17 cellular contexts compared by ENCODE assay signal in genomic region chr3:177722386-177722785, GRCh38.
DNase-seq lines count a peak whose midpoint lies in the region; ATAC-seq and TF ChIP-seq lines count a peak whose summit lies in the region.
"Had no signal": no experiment of that assay in that cellular context is flagged by ENCODE, and none has a peak within 500 bp of the region (broad histone marks: within the 10 kb centered on the region; RNA-seq: fewer than 3 reads in every experiment).

No MANE protein-coding gene starts in this region.

- no peak overlapping the region for H4K5ac ChIP-seq in IMR-90 (ENCODE audit: low read depth, low read length)

- TF ChIP-seq POLR2A in IMR-90 (IDR thresholded peaks at IDR 0.05; ENCODE audit: low read depth, low read length): no peak
- TF ChIP-seq POLR2A in vagina (IDR thresholded peaks at IDR 0.05): no peak

- no peak overlapping the region for H3K4ac ChIP-seq in IMR-90 (ENCODE audit: low read depth, low read length)

- H3K56ac ChIP-seq in IMR-90 (ENCODE audit: extremely low read depth, insufficient read depth, low read length): no peak overlapping the region

- no peak overlapping the region for H4K91ac ChIP-seq in IMR-90 (ENCODE audit: insufficient read depth, low read depth, low read length)

- no peaks in the 10 kb centered on the region for H3K27me3 ChIP-seq in BLaER1
- no peaks in the 10 kb centered on the region for H3K27me3 ChIP-seq in IMR-90 (ENCODE audit: control insufficient read depth, insufficient read depth, low read length)
- no peaks in the 10 kb centered on the region for H3K27me3 ChIP-seq in parathyroid adenoma (ENCODE audit: control insufficient read depth, insufficient read depth, low read length)
- no peaks in the 10 kb centered on the region for H3K27me3 ChIP-seq in vagina

- H2AK9ac ChIP-seq in IMR-90 (replicated peaks; ENCODE audit: low read depth, low read length, poor library complexity): no peak overlapping the region

- no CpG with 5 or more reads among the region's 2 CpGs for whole genome bisulfite sequencing in IMR-90 (ENCODE audit: extremely low coverage in 2 of 2, insufficient read length in 1 of 2), 2 experiments

- TF ChIP-seq CTCF in IMR-90 (conservative IDR thresholded peaks at IDR 0.05; ENCODE audit: low read depth, low read length) (no peak), glutamatergic neuron (IDR thresholded peaks at IDR 0.05; ENCODE audit: partially characterized antibody, unreplicated experiment) (no peak), parathyroid adenoma (IDR thresholded peaks at IDR 0.05) (no peak), vagina (IDR thresholded peaks at IDR 0.05) (no peak)

- H3K18ac ChIP-seq in IMR-90 (ENCODE audit: low read depth, low read length): peak overlapping the region; percentile 31; the same call in 1 of the 2 replicates

- H4K8ac ChIP-seq in IMR-90 (ENCODE audit: low read depth in 2 of 2, low read length in 2 of 2): no peak overlapping the region

- peaks cover 4% of the 10 kb centered on the region for H3K79me2 ChIP-seq in parathyroid adenoma

- no TSS peak for BruUV-seq in IMR-90 (replicated peaks; lab: Mats Ljungman, UMichigan)

- dilution Hi-C loops in IMR-90 (cut with HindIII; ENCODE audit: low sequenced_read_pairs, unreplicated experiment): no loop called here

- intact Hi-C loops in IMR-90 (cut with micrococcal nuclease): no loop called here
- intact Hi-C loops in vagina (cut with DNase I): loop anchor here (10.0 kb wide), 1 partner anchor 258 kb away; no protein-coding TSS in a partner anchor

- H3K27ac Mint-ChIP-seq in glutamatergic neuron (ENCODE audit: unreplicated experiment): no peak overlapping the region
- H3K27ac Mint-ChIP-seq: B cell; CD8-positive, alpha-beta T cell had no signal

- no peak for TF ChIP-seq RAD21 in IMR-90 (IDR thresholded peaks at IDR 0.05; ENCODE audit: low read length)

- ATAC-seq in IMR-90 (ENCODE audit: low read depth) (no peak), HG02840 (IDR thresholded peaks at IDR 0.05; ENCODE audit: low FRiP score, unreplicated experiment) (no peak), GM21526 (IDR thresholded peaks at IDR 0.05; ENCODE audit: low FRiP score, unreplicated experiment) (no peak), GM18861 (IDR thresholded peaks at IDR 0.05; ENCODE audit: unreplicated experiment) (no peak)
- ATAC-seq: CD8-positive, alpha-beta T cell; K562 had no signal

- CTCF ChIA-PET in IMR-90 (lab: Yijun Ruan, JAX): interaction anchor here (0.6 kb wide), 1 partner anchor 410 kb away, joined by 3 read pairs; no protein-coding TSS in a partner anchor

- no peaks in the 10 kb centered on the region for H3K79me1 ChIP-seq in IMR-90 (ENCODE audit: low read depth in 1 of 2, low read length in 2 of 2)

- H3K36me3 Mint-ChIP-seq in glutamatergic neuron (ENCODE audit: unreplicated experiment): peaks cover 4% of the 10 kb centered on the region
- H3K36me3 Mint-ChIP-seq: CD8-positive, alpha-beta T cell had no signal

- peak overlapping the region; percentile 81 for H3K27ac ChIP-seq in BLaER1
- H3K27ac ChIP-seq in IMR-90 (ENCODE audit: insufficient read depth, low read length): no peak overlapping the region
- peak overlapping the region; percentile 84 for H3K27ac ChIP-seq in parathyroid adenoma
- no peak overlapping the region for H3K27ac ChIP-seq in vagina

- no peak overlapping the region for H3K14ac ChIP-seq in IMR-90 (replicated peaks; ENCODE audit: low read depth, low read length)

- peaks cover 5% of the 10 kb centered on the region for H3K9me3 Mint-ChIP-seq in glutamatergic neuron (ENCODE audit: unreplicated experiment)

- H2BK5ac ChIP-seq in IMR-90 (ENCODE audit: low read depth, low read length, poor library complexity, severe bottlenecking): no peak overlapping the region

- POLR2A ChIA-PET in IMR-90 (lab: Charles Lee; ENCODE audit: unreplicated experiment): no interaction called here

- peaks cover 20% of the 10 kb centered on the region for H3K4me1 Mint-ChIP-seq in glutamatergic neuron (ENCODE audit: low read depth, unreplicated experiment)

- H3K27me3 Mint-ChIP-seq in glutamatergic neuron (ENCODE audit: unreplicated experiment): peaks cover 3% of the 10 kb centered on the region

- H4K20me1 ChIP-seq in BLaER1 (no peaks in the 10 kb centered on the region), IMR-90 (ENCODE audit: insufficient read depth, low read length) (no peaks in the 10 kb centered on the region)

- no peak for DNase-seq in IMR-90
- peak; percentile 26 for DNase-seq in glutamatergic neuron
- DNase-seq in vagina (ENCODE audit: extremely low spot score in 2 of 2): no peak
- DNase-seq: CD8-positive, alpha-beta T cell; GF-D8; GOT3; NCI-H1092; NCI-H1694; NCI-H2107; RPMI8226 had no signal

- in situ Hi-C loops in IMR-90 (cut with MboI; ENCODE audit: low sequenced_read_pairs): no loop called here

- H2AK5ac ChIP-seq in IMR-90 (ENCODE audit: low read depth, low read length): no peak overlapping the region

- H2BK120ac ChIP-seq in IMR-90 (ENCODE audit: low read depth, low read length): no peak overlapping the region

- H3K9me1 ChIP-seq in IMR-90 (ENCODE audit: insufficient read depth, low read length): no peaks in the 10 kb centered on the region

- no peak overlapping the region for H2AFZ ChIP-seq in IMR-90 (replicated peaks; ENCODE audit: low read length, poor library complexity)
- peak overlapping the region; percentile 28 for H2AFZ ChIP-seq in parathyroid adenoma

- H3K4me3 ChIP-seq in BLaER1 (peak overlapping the region; percentile 56), IMR-90 (ENCODE audit: insufficient read depth, low read depth, low read length) (no peak overlapping the region), parathyroid adenoma (ENCODE audit: low read depth, low read length) (no peak overlapping the region), vagina (no peak overlapping the region)
- H3K4me3 ChIP-seq: K562 had no signal

- H3K23ac ChIP-seq in IMR-90 (ENCODE audit: low read depth, low read length): no peak overlapping the region

- H3K36me3 ChIP-seq in BLaER1: no peaks in the 10 kb centered on the region
- H3K36me3 ChIP-seq in IMR-90 (ENCODE audit: control insufficient read depth, insufficient read depth, low read length): no peaks in the 10 kb centered on the region
- no peaks in the 10 kb centered on the region for H3K36me3 ChIP-seq in parathyroid adenoma (ENCODE audit: control insufficient read depth, insufficient read depth, low read length)
- H3K36me3 ChIP-seq in vagina: no peaks in the 10 kb centered on the region

- H3K9me3 ChIP-seq in BLaER1: peaks cover 41% of the 10 kb centered on the region
- H3K9me3 ChIP-seq in IMR-90 (ENCODE audit: control insufficient read depth, insufficient read depth, low read length): no peaks in the 10 kb centered on the region
- H3K9me3 ChIP-seq in parathyroid adenoma (ENCODE audit: control insufficient read depth, low read length): no peaks in the 10 kb centered on the region
- no peaks in the 10 kb centered on the region for H3K9me3 ChIP-seq in vagina

- peaks cover 64% of the 10 kb centered on the region for H3K4me1 ChIP-seq in BLaER1
- no peaks in the 10 kb centered on the region; the same call in 1 of the 2 replicates for H3K4me1 ChIP-seq in IMR-90 (ENCODE audit: control insufficient read depth, insufficient read depth, low read length)
- peaks cover 51% of the 10 kb centered on the region for H3K4me1 ChIP-seq in parathyroid adenoma
- peaks cover 30% of the 10 kb centered on the region for H3K4me1 ChIP-seq in vagina

- H2BK20ac ChIP-seq in IMR-90 (ENCODE audit: low read depth, low read length): no peak overlapping the region

- H2BK15ac ChIP-seq in IMR-90 (ENCODE audit: low read depth, low read length): no peak overlapping the region

- H3K4me3 Mint-ChIP-seq in glutamatergic neuron (ENCODE audit: unreplicated experiment): no peak overlapping the region
- H3K4me3 Mint-ChIP-seq: B cell; CD8-positive, alpha-beta T cell had no signal

- H3K9ac ChIP-seq in BLaER1 (peak overlapping the region; percentile 72), IMR-90 (ENCODE audit: low read depth, low read length) (no peak overlapping the region), parathyroid adenoma (no peak overlapping the region)

- H3K4me2 ChIP-seq in BLaER1 (peak overlapping the region; percentile 78), IMR-90 (ENCODE audit: low read depth, low read length) (no peak overlapping the region), parathyroid adenoma (ENCODE audit: low read length) (no peak overlapping the region)

TF ChIP-seq in IMR-90, 13 proteins besides CTCF, POLR2A, EP300 and RAD21:
- TF ChIP-seq SMC3 (IDR thresholded peaks at IDR 0.05; ENCODE audit: low read depth, low read length) (no peak), ELK1 (IDR thresholded peaks at IDR 0.05; ENCODE audit: borderline replicate concordance, low read depth, low read length) (no peak), FOS (IDR thresholded peaks at IDR 0.05; ENCODE audit: low read depth, low read length) (no peak), NFE2L2 (IDR thresholded peaks at IDR 0.05; ENCODE audit: low read depth, low read length) (no peak), CHD1 (IDR thresholded peaks at IDR 0.05; ENCODE audit: low read depth, low read length) (no peak), CEBPB (IDR thresholded peaks at IDR 0.05; ENCODE audit: low read depth, low read length) (no peak), MAFK (IDR thresholded peaks at IDR 0.05; ENCODE audit: low read depth, low read length) (no peak), USF2 (IDR thresholded peaks at IDR 0.05; ENCODE audit: low read depth, low read length) (no peak), RCOR1 (IDR thresholded peaks at IDR 0.05; ENCODE audit: insufficient replicate concordance, low read length) (no peak), RFX5 (IDR thresholded peaks at IDR 0.05; ENCODE audit: low read depth, low read length) (no peak)

Comparison
In these comparisons a context has a peak if more than half of its experiments do, and no peak if none do; other contexts are left out.
1. H3K27ac ChIP-seq: peak in BLaER1 (single experiment) and parathyroid adenoma (single experiment); none in IMR-90 (single experiment) and vagina (single experiment).